1 cellular context compared by ENCODE assay signal in genomic region chr22:41498322-41498721, GRCh38.
TF ChIP-seq lines count a peak whose summit lies in the region.

No MANE protein-coding gene starts in this region.

TF ChIP-seq in GM23338, 12 proteins besides CTCF, POLR2A, EP300 and RAD21 (continued from another document):
- TF ChIP-seq, protein P1, sequence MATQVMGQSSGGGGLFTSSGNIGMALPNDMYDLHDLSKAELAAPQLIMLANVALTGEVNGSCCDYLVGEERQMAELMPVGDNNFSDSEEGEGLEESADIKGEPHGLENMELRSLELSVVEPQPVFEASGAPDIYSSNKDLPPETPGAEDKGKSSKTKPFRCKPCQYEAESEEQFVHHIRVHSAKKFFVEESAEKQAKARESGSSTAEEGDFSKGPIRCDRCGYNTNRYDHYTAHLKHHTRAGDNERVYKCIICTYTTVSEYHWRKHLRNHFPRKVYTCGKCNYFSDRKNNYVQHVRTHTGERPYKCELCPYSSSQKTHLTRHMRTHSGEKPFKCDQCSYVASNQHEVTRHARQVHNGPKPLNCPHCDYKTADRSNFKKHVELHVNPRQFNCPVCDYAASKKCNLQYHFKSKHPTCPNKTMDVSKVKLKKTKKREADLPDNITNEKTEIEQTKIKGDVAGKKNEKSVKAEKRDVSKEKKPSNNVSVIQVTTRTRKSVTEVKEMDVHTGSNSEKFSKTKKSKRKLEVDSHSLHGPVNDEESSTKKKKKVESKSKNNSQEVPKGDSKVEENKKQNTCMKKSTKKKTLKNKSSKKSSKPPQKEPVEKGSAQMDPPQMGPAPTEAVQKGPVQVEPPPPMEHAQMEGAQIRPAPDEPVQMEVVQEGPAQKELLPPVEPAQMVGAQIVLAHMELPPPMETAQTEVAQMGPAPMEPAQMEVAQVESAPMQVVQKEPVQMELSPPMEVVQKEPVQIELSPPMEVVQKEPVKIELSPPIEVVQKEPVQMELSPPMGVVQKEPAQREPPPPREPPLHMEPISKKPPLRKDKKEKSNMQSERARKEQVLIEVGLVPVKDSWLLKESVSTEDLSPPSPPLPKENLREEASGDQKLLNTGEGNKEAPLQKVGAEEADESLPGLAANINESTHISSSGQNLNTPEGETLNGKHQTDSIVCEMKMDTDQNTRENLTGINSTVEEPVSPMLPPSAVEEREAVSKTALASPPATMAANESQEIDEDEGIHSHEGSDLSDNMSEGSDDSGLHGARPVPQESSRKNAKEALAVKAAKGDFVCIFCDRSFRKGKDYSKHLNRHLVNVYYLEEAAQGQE (IDR thresholded peaks at IDR 0.05; ENCODE audit: unreplicated experiment): no peak
- TF ChIP-seq CREB1 (CRISPR knock-in tag; IDR thresholded peaks at IDR 0.05; ENCODE audit: low read depth): no peak
- TF ChIP-seq EZH2phosphoT487 (IDR thresholded peaks at IDR 0.05; ENCODE audit: unreplicated experiment): no peak
TF ChIP-seq in GM23338: peak in this region for 0.
